ENCODE assay signal across 22 cellular contexts in the genomic region with DNA sequence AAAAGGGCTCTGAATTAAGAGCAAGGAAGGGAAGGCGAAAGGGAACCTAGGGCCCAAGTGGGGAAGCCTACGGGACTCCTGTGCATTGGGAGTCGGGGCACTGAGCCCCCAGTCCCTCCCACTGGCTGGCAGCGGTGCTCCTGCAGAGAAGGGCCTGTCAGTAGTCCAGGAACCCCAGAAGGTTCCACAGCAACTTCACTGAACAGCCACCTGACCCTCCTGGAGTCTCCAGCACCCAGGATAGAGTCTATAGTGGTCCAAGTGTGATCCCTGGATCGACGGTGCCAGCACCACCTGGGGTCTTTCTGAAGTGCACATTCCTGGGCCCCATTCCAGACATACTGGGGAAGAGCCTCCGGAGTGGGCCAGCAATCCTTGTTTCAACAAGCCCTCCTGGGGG.
DNase-seq lines count a peak whose midpoint lies in the region; FAIRE-seq and TF ChIP-seq lines count a peak whose summit lies in the region.
"Had no signal": no experiment of that assay in that cellular context is flagged by ENCODE, and none has a peak within 500 bp of the region (broad histone marks: within the 10 kb centered on the region; RNA-seq: fewer than 3 reads in every experiment).

No MANE protein-coding gene starts in this region.

- no peak for TF ChIP-seq POLR2A in Peyer's patch (IDR thresholded peaks at IDR 0.05)
- TF ChIP-seq POLR2A in sigmoid colon (IDR thresholded peaks at IDR 0.05), result no peak
- TF ChIP-seq POLR2A in tibial nerve (IDR thresholded peaks at IDR 0.05), result no peak

- TF ChIP-seq EP300 in sigmoid colon (IDR thresholded peaks at IDR 0.05) (no peak), tibial nerve (IDR thresholded peaks at IDR 0.05) (no peak)

- no peaks in the 10 kb centered on the region for H3K27me3 ChIP-seq in Peyer's patch
- H3K27me3 ChIP-seq in sigmoid colon, result peaks cover 0 to 4% (median 0%) of the 10 kb centered on the region in 3 donors
- H3K27me3 ChIP-seq in tibial nerve, result no peaks in the 10 kb centered on the region
- H3K27me3 ChIP-seq: SJSA1 had no signal

- intact Hi-C loops in kidney (cut with DNase I), result no loop called here
- intact Hi-C loops in sigmoid colon (cut with DNase I), result no loop called here

- no peak for TF ChIP-seq CTCF in Peyer's patch (IDR thresholded peaks at IDR 0.05)
- TF ChIP-seq CTCF in kidney (IDR thresholded peaks at IDR 0.05; ENCODE audit: borderline replicate concordance, extremely low read depth, insufficient read depth), result no peak
- no peak for TF ChIP-seq CTCF in sigmoid colon (IDR thresholded peaks at IDR 0.05)
- no peak for TF ChIP-seq CTCF in tibial nerve (IDR thresholded peaks at IDR 0.05)

- H3K9ac ChIP-seq in kidney (ENCODE audit: low read length in 2 of 2), result no peak overlapping the region

- no peak for FAIRE-seq in kidney (lab: Jason Lieb, UNC)

- H3K9me3 ChIP-seq in Peyer's patch (no peaks in the 10 kb centered on the region), kidney (ENCODE audit: control insufficient read depth in 1 of 2, low read length in 2 of 2) (no peaks in the 10 kb centered on the region), sigmoid colon (no peaks in the 10 kb centered on the region), tibial nerve (no peaks in the 10 kb centered on the region)
- H3K9me3 ChIP-seq: SJSA1 had no signal

- peaks cover 0 to 15% (median 0%) of the 10 kb centered on the region in 4 donors for H3K4me1 ChIP-seq in Peyer's patch
- H3K4me1 ChIP-seq in kidney (ENCODE audit: control insufficient read depth in 1 of 2, insufficient read depth in 1 of 2, low read depth in 1 of 2, low read length in 2 of 2), result no peaks in the 10 kb centered on the region
- H3K4me1 ChIP-seq in sigmoid colon, result no peaks in the 10 kb centered on the region
- no peaks in the 10 kb centered on the region for H3K4me1 ChIP-seq in tibial nerve
- H3K4me1 ChIP-seq: SJSA1 had no signal

- WGBS in sigmoid colon, 2 donors, result 85 to 87% methylated on average over 7 of the region's 7 CpGs
- 72 to 81% methylated on average over 7 of the region's 7 CpGs for WGBS in tibial nerve, 2 donors

- peak; percentile 48 for DNase-seq in activated effector memory CD4-positive, alpha-beta T cell treated with anti-CD3 and anti-CD28 coated beads, Interleukin-2, amount 50 U/mL, for 16 hours
- no peak for DNase-seq in activated effector memory CD4-positive, alpha-beta T cell treated with Interleukin-2 at 50 U/mL for 16 hours
- DNase-seq in Peyer's patch, result peak in 2 of 3 donors; percentile 32 to 34
- DNase-seq in kidney, result peak; percentile 23
- DNase-seq in sigmoid colon, result peak; percentile 41
- no peak for DNase-seq in NCI-H1092 (lab: John Stamatoyannopoulos, UW)
- no peak for DNase-seq in NCI-H1436 (lab: John Stamatoyannopoulos, UW)
- no peak for DNase-seq in tibial nerve (ENCODE audit: low spot score in 2 of 2)
- DNase-seq: 8988T; ACHN; CD4-positive, CD25-positive, alpha-beta regulatory T cell; DMS153; NCI-H1048; NCI-H146; NCI-H1930; NCI-H2107; NCI-H524 treated with DMSO at 0.1 percent for 48 hours; NCI-H774; PC-3; Right ventricle myocardium superior had no signal

- H3K36me3 ChIP-seq in Peyer's patch (no peaks in the 10 kb centered on the region), kidney (ENCODE audit: control insufficient read depth in 1 of 2, insufficient read depth in 2 of 2, low read length in 2 of 2) (no peaks in the 10 kb centered on the region), sigmoid colon (no peaks in the 10 kb centered on the region), tibial nerve (no peaks in the 10 kb centered on the region)
- H3K36me3 ChIP-seq: SJSA1 had no signal

- H3K4me3 ChIP-seq in Peyer's patch, result no peak overlapping the region
- no peak overlapping the region for H3K4me3 ChIP-seq in kidney (ENCODE audit: low read length in 2 of 2)
- H3K4me3 ChIP-seq in sigmoid colon, result no peak overlapping the region
- H3K4me3 ChIP-seq in tibial nerve, result no peak overlapping the region
- H3K4me3 ChIP-seq: SJSA1 had no signal

- H3K27ac ChIP-seq in Peyer's patch, result no peak overlapping the region
- H3K27ac ChIP-seq in kidney (ENCODE audit: low read depth in 2 of 2, low read length in 2 of 2), result no peak overlapping the region
- no peak overlapping the region for H3K27ac ChIP-seq in sigmoid colon
- H3K27ac ChIP-seq in tibial nerve, result no peak overlapping the region
- H3K27ac ChIP-seq: HL-60, SJSA1 had no signal

Comparison
In these comparisons a context has a peak if more than half of its experiments do, and no peak if none do; other contexts are left out.
1. DNase-seq: peak in activated effector memory CD4-positive, alpha-beta T cell treated with anti-CD3 and anti-CD28 coated beads, Interleukin-2, amount 50 U/mL, for 16 hours (single experiment), Peyer's patch (2 of 3), kidney (single experiment) and sigmoid colon (single experiment); none in activated effector memory CD4-positive, alpha-beta T cell treated with Interleukin-2 at 50 U/mL for 16 hours (single experiment), NCI-H1092 (single experiment), NCI-H1436 (single experiment) and tibial nerve (0 of 2).